ENCODE assay signal across 8 cellular contexts in genomic region chr13:39942901-39943273, GRCh38.
DNase-seq lines count a peak whose midpoint lies in the region; ATAC-seq lines count a peak whose summit lies in the region.

No MANE protein-coding gene starts in this region.

- ATAC-seq in GM18909 (IDR thresholded peaks at IDR 0.05; ENCODE audit: poor library complexity, unreplicated experiment) (peak; percentile 96), HG03103 (IDR thresholded peaks at IDR 0.05; ENCODE audit: low read depth, unreplicated experiment) (peak; percentile 97)

- DNase-seq in AML-193 (lab: John Stamatoyannopoulos, UW) (peak; percentile 71 to 79), NCI-H524 (lab: John Stamatoyannopoulos, UW) (peak; percentile 54 to 76), dermis microvascular lymphatic vessel endothelial cell (ENCODE audit: low read depth in 2 of 2) (peak; percentile 68 to 81), medulla oblongata (ENCODE audit: extremely low spot score) (peak; percentile 85)
- DNase-seq in activated CD4-positive, alpha-beta T cell treated with anti-CD3 and anti-CD28 coated beads, Interleukin-2, amount 50 U/mL, for 1 hour = peak; percentile 68
- peak; percentile 48 to 60 for DNase-seq in stimulated activated CD8-positive, alpha-beta memory T cell treated with anti-CD3 and anti-CD28 coated beads, Interleukin-15, amount 100 ng/mL, for 48 hours (ENCODE audit: low read depth in 2 of 2)

Comparison
In these comparisons a context has a peak if more than half of its experiments do, and no peak if none do; other contexts are left out.
1. Peak in every context shown above with its lines: DNase-seq and ATAC-seq.